ENCODE assay signal across 15 cellular contexts in the genomic region with DNA sequence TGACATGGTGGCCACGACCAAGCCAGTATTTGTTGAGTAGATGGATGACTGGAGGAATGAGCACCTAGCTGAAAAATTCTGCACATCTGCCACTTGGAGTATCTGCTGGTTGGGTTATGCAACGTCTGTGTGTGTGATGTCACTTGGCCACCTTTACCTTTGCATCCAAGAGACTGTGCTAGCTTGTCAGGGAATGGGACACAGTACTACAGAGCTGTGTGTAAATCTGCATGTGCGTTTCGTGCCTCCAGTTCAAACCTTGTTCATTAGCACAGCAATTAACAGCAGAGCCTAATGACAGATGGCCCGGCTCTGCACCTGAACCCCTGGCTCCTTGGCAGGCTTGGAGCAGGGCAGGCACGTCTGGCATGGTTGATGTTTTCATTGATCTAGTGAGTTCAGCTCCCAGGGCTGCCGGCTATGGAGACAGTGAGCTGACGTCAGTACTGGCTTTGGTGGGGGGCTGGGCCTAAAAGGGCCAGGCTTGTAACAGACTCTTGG.
DNase-seq lines count a peak whose midpoint lies in the region; ATAC-seq and TF ChIP-seq lines count a peak whose summit lies in the region.
"Had no signal": no experiment of that assay in that cellular context is flagged by ENCODE, and none has a peak within 500 bp of the region (broad histone marks: within the 10 kb centered on the region; RNA-seq: fewer than 3 reads in every experiment).

No MANE protein-coding gene starts in this region.

- no peak for TF ChIP-seq CTCF in fibroblast of villous mesenchyme (IDR thresholded peaks at IDR 0.05; ENCODE audit: insufficient read depth, low read depth, low read length)
- no peak for TF ChIP-seq CTCF in nephron progenitor cell (IDR thresholded peaks at IDR 0.05)
- no peak for TF ChIP-seq CTCF in GM20000 (IDR thresholded peaks at IDR 0.05; ENCODE audit: extremely low read depth, missing control alignments)

- H3K27me3 ChIP-seq in GM23248 (replicated peaks; ENCODE audit: insufficient read depth): no peaks in the 10 kb centered on the region

- peaks cover 35% of the 10 kb centered on the region for H3K27me3 Mint-ChIP-seq in nephron progenitor cell (ENCODE audit: low read depth, poor library complexity)

- H3K9me2 ChIP-seq in GM23248 (ENCODE audit: insufficient read depth): no peaks in the 10 kb centered on the region

- H2AFZ ChIP-seq in GM23248: no peak overlapping the region

- H3K4me1 ChIP-seq in GM23248 (ENCODE audit: insufficient read depth): no peaks in the 10 kb centered on the region

- no peak overlapping the region for H3K4me2 ChIP-seq in GM23248 (ENCODE audit: unreplicated experiment)

- H3K79me2 ChIP-seq in GM23248 (ENCODE audit: insufficient read depth): no peaks in the 10 kb centered on the region

- H3K9me3 Mint-ChIP-seq in nephron progenitor cell: no peaks in the 10 kb centered on the region

- H3K27ac ChIP-seq in GM23248: no peak overlapping the region

- no peak overlapping the region for H3K4me3 ChIP-seq in fibroblast of villous mesenchyme (ENCODE audit: low read depth, low read length)
- no peak overlapping the region for H3K4me3 ChIP-seq in GM23248
- H3K4me3 ChIP-seq: K562 had no signal

- no peaks in the 10 kb centered on the region for H3K9me3 ChIP-seq in GM23248 (ENCODE audit: low read depth)

- H4K20me1 ChIP-seq in GM23248 (ENCODE audit: insufficient read depth): no peaks in the 10 kb centered on the region

- H3K4me3 Mint-ChIP-seq in nephron progenitor cell: no peak overlapping the region
- H3K4me3 Mint-ChIP-seq: activated CD4-positive, alpha-beta T cell treated with anti-CD3 and anti-CD28 coated beads for 36 hours; neural crest cell had no signal

- no peak overlapping the region for H3K27ac Mint-ChIP-seq in nephron progenitor cell
- H3K27ac Mint-ChIP-seq: activated CD4-positive, alpha-beta T cell treated with anti-CD3 and anti-CD28 coated beads for 36 hours had no signal

- H3K36me3 Mint-ChIP-seq in nephron progenitor cell (ENCODE audit: low read depth): no peaks in the 10 kb centered on the region

- no peaks in the 10 kb centered on the region for H3K36me3 ChIP-seq in GM23248 (ENCODE audit: low read depth)

- in situ Hi-C loops in GM23248 (cut with MboI): no loop called here

- H3K4me1 Mint-ChIP-seq in nephron progenitor cell: peaks cover 34% of the 10 kb centered on the region
- H3K4me1 Mint-ChIP-seq: activated CD4-positive, alpha-beta T cell treated with anti-CD3 and anti-CD28 coated beads for 36 hours had no signal

- WGBS in GM23248 (ENCODE audit: low coverage in 1 of 2, low lambda C conversion rate in 2 of 2, missing lambda C conversion rate in 2 of 2), 2 experiments: 66 to 70% methylated on average over 8 of the region's 8 CpGs

- H3K9ac ChIP-seq in GM23248: no peak overlapping the region

- no peaks in the 10 kb centered on the region for H3F3A ChIP-seq in GM23248 (ENCODE audit: insufficient read depth)

- no peak for ATAC-seq in GM21515 (IDR thresholded peaks at IDR 0.05; ENCODE audit: unreplicated experiment)
- ATAC-seq: activated CD4-positive, alpha-beta T cell treated with anti-CD3 and anti-CD28 coated beads for 36 hours; esophagus mucosa; K562 had no signal

- DNase-seq in C1 segment of cervical spinal cord (lab: John Stamatoyannopoulos, UW) (peak in 9 of 14 donors; percentile 11 to 66 (median 33)), NCI-H69 (lab: John Stamatoyannopoulos, UW) (peak; percentile 54), fibroblast of villous mesenchyme (ENCODE audit: low read depth) (peak; percentile 35), nephron progenitor cell (peak; percentile 19), GM20000 (ENCODE audit: low spot score) (no peak), GM23248 (no peak)
- DNase-seq in stimulated activated naive CD4-positive, alpha-beta T cell treated with Interleukin-2 at 50 U/mL for 16 hours (lab: John Stamatoyannopoulos, UW): no peak
- DNase-seq: activated CD4-positive, alpha-beta T cell treated with anti-CD3 and anti-CD28 coated beads for 36 hours; GF-D8; NCI-H187; stimulated activated CD8-positive, alpha-beta memory T cell treated with anti-CD3 and anti-CD28 coated beads, Interleukin-4, amount 100 ng/mL, for 48 hours had no signal

Comparison
In these comparisons a context has a peak if more than half of its experiments do, and no peak if none do; other contexts are left out.
1. DNase-seq: peak in C1 segment of cervical spinal cord (9 of 14), NCI-H69 (single experiment), fibroblast of villous mesenchyme (single experiment) and nephron progenitor cell (single experiment); none in GM20000 (single experiment), GM23248 (single experiment) and stimulated activated naive CD4-positive, alpha-beta T cell treated with Interleukin-2 at 50 U/mL for 16 hours (single experiment).